In genomic region chr10:132452216-132452650, GRCh38 we compare ENCODE assay signal across 8 cellular contexts. TPM values are rescaled to one million over a fixed set of nuclear protein-coding genes. Genes with fewer than 3 reads are reported as not detected.
DNase-seq lines count a peak whose midpoint lies in the region; ATAC-seq and TF ChIP-seq lines count a peak whose summit lies in the region.

No MANE protein-coding gene starts in this region.

- DNase-seq in AG09309 (ENCODE audit: low read depth) = no peak
- peak; percentile 36 for DNase-seq in activated naive CD8-positive, alpha-beta T cell treated with anti-CD3 and anti-CD28 coated beads, Interleukin-2, amount 50 U/mL, for 24 hours
- DNase-seq in NCI-H2171 (lab: John Stamatoyannopoulos, UW) = no peak
- DNase-seq in SJCRH30 = no peak
- DNase-seq in inferior parietal cortex (ENCODE audit: extremely low spot score) = no peak

- no peaks in the 10 kb centered on the region for H3K36me3 ChIP-seq in SJCRH30

- TF ChIP-seq CTCF in AG09309 (IDR thresholded peaks at IDR 0.05; ENCODE audit: control insufficient read depth, insufficient read depth, low read depth, low read length, missing control alignments) = peak; percentile 19
- peak in 2 of 3 experiments; percentile 8 to 23 for TF ChIP-seq CTCF in nephron (IDR thresholded peaks at IDR 0.05; ENCODE audit: unreplicated experiment in 3 of 3)

- H3K27me3 Mint-ChIP-seq in IgD-negative memory B cell (no peaks in the 10 kb centered on the region), nephron (ENCODE audit: low read depth) (peaks cover 13% of the 10 kb centered on the region)
- no peaks in the 10 kb centered on the region for H3K27me3 Mint-ChIP-seq in activated naive CD8-positive, alpha-beta T cell treated with anti-CD3 and anti-CD28 coated beads, Interleukin-2, amount 50 U/mL, for 24 hours

- H3K27ac ChIP-seq in SJCRH30 = no peak overlapping the region

- no peaks in the 10 kb centered on the region for H3K9me3 ChIP-seq in SJCRH30 (replicated peaks)

- H3K4me1 Mint-ChIP-seq in IgD-negative memory B cell (peaks cover 7 to 19% (median 14%) of the 10 kb centered on the region in 3 donors), nephron (peaks cover 10% of the 10 kb centered on the region)
- H3K4me1 Mint-ChIP-seq in activated naive CD8-positive, alpha-beta T cell treated with anti-CD3 and anti-CD28 coated beads, Interleukin-2, amount 50 U/mL, for 24 hours = peaks cover 28% of the 10 kb centered on the region

- no peaks in the 10 kb centered on the region for H3K4me1 ChIP-seq in SJCRH30

- H3K27ac Mint-ChIP-seq in IgD-negative memory B cell = peak overlapping the region; percentile 91 to 95 (median 93)
- no peak overlapping the region for H3K27ac Mint-ChIP-seq in activated naive CD8-positive, alpha-beta T cell treated with anti-CD3 and anti-CD28 coated beads, Interleukin-2, amount 50 U/mL, for 24 hours
- no peak overlapping the region for H3K27ac Mint-ChIP-seq in nephron

- H3K4me3 ChIP-seq in AG09309 (ENCODE audit: control insufficient read depth, low read depth, low read length) = no peak overlapping the region
- no peak overlapping the region for H3K4me3 ChIP-seq in SJCRH30

- no peaks in the 10 kb centered on the region for H3K36me3 Mint-ChIP-seq in IgD-negative memory B cell
- no peaks in the 10 kb centered on the region for H3K36me3 Mint-ChIP-seq in activated naive CD8-positive, alpha-beta T cell treated with anti-CD3 and anti-CD28 coated beads, Interleukin-2, amount 50 U/mL, for 24 hours (ENCODE audit: low read depth)
- H3K36me3 Mint-ChIP-seq in nephron (ENCODE audit: low read depth) = no peaks in the 10 kb centered on the region

- peak; percentile 5 for ATAC-seq in activated naive CD8-positive, alpha-beta T cell treated with anti-CD3 and anti-CD28 coated beads, Interleukin-2, amount 50 U/mL, for 24 hours
- no peak for ATAC-seq in GM21619 (IDR thresholded peaks at IDR 0.05; ENCODE audit: unreplicated experiment)

- H3K4me3 Mint-ChIP-seq in IgD-negative memory B cell (peak overlapping the region in 3 of 4 donors; percentile 8 to 44 (median 32)), nephron (no peak overlapping the region)
- H3K4me3 Mint-ChIP-seq in activated naive CD8-positive, alpha-beta T cell treated with anti-CD3 and anti-CD28 coated beads, Interleukin-2, amount 50 U/mL, for 24 hours = no peak overlapping the region

- H3K27me3 ChIP-seq in SJCRH30 = no peaks in the 10 kb centered on the region

- H3K9me3 Mint-ChIP-seq in IgD-negative memory B cell (no peaks in the 10 kb centered on the region), nephron (no peaks in the 10 kb centered on the region)
- no peaks in the 10 kb centered on the region for H3K9me3 Mint-ChIP-seq in activated naive CD8-positive, alpha-beta T cell treated with anti-CD3 and anti-CD28 coated beads, Interleukin-2, amount 50 U/mL, for 24 hours

RNA-seq across cellular contexts. Expression of gene PWWP2B, which starts 55.2 kb away (rescaled TPM):
- 9.0 TPM for polyA plus RNA-seq in IgD-negative memory B cell
- 0.57 and 0.66 TPM in 2 replicates for total RNA-seq in SJCRH30 (2014; rRNA removed; shearing (Covaris generic))

Comparison
In these comparisons a context has a peak if more than half of its experiments do, and no peak if none do; other contexts are left out.
1. H3K27ac Mint-ChIP-seq: peak in IgD-negative memory B cell (3 of 3); none in activated naive CD8-positive, alpha-beta T cell treated with anti-CD3 and anti-CD28 coated beads, Interleukin-2, amount 50 U/mL, for 24 hours (single experiment) and nephron (0 of 3).
2. H3K4me3 Mint-ChIP-seq: peak in IgD-negative memory B cell (3 of 4); none in activated naive CD8-positive, alpha-beta T cell treated with anti-CD3 and anti-CD28 coated beads, Interleukin-2, amount 50 U/mL, for 24 hours (single experiment) and nephron (0 of 3).